ENCODE assay signal across 8 cellular contexts in the genomic region with DNA sequence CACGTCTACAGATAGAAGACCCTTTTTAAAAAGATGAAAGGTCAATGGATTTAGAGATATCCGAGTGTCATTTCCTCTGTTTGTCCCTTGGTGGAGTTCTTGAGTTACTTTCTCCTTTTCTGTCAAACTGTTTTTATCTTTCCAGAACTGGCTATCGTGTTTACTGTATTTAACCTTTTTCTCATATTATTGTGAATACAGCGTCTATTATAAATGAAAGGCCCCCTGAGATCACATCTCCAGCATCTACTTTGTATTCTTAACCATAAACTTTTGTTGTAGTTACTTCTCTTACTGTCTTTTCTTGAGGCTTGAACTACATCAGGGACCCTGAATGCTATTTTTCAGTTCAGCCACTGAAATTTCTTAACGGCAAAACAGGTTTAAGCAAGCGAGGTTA. TPM values are rescaled to one million over a fixed set of nuclear protein-coding genes. Genes with fewer than 3 reads are reported as not detected.
DNase-seq lines count a peak whose midpoint lies in the region; ATAC-seq and TF ChIP-seq lines count a peak whose summit lies in the region.

No MANE protein-coding gene starts in this region.

- H3K4me3 ChIP-seq in fibroblast of pulmonary artery (replicated peaks; ENCODE audit: low read depth, low read length) (peak overlapping the region; percentile 69), retinal pigment epithelial cell (ENCODE audit: low read length) (peak overlapping the region; percentile 92)

- DNase-seq in Ammon's horn (ENCODE audit: low spot score) (peak; percentile 35), SK-MEL-5 (ENCODE audit: low read depth, low spot score) (peak; percentile 67), fibroblast of pulmonary artery (ENCODE audit: low read depth) (peak; percentile 63), retinal pigment epithelial cell (ENCODE audit: low read depth) (no peak), middle frontal gyrus (ENCODE audit: extremely low spot score, low spot score) (no peak)
- DNase-seq in stimulated activated naive CD4-positive, alpha-beta T cell (lab: John Stamatoyannopoulos, UW) = no peak

- in situ Hi-C loops in SK-MEL-5 (cut with HindIII; ENCODE audit: low pct_unique_long_range_greater_than_20kb, low sequenced_read_pairs) = no loop called here

- TF ChIP-seq CTCF in fibroblast of pulmonary artery (IDR thresholded peaks at IDR 0.05; ENCODE audit: low read length, missing control alignments) = peak; percentile 58
- peak; percentile 59 for TF ChIP-seq CTCF in retinal pigment epithelial cell (conservative IDR thresholded peaks at IDR 0.05; ENCODE audit: low read depth, low read length)

- ATAC-seq in GM18867 (IDR thresholded peaks at IDR 0.05; ENCODE audit: unreplicated experiment) (peak; percentile 38), GM19324 (IDR thresholded peaks at IDR 0.05; ENCODE audit: low FRiP score, unreplicated experiment) (no peak)

RNA-seq across cellular contexts. Expression of a gene that starts 4.0 kb away (rescaled TPM):
- total RNA-seq in SK-MEL-5 (2014; rRNA removed; shearing (Covaris generic)) = 36.8 and 40.5 TPM in 2 replicates
- 53.0 and 70.2 TPM in 2 replicates for polyA plus RNA-seq in SK-MEL-5 (2015; cell fraction: cytosol; rRNA removed)
- 29.9 and 37.7 TPM in 2 replicates for polyA plus RNA-seq in SK-MEL-5 (2015; cell fraction: nucleus; rRNA removed)

Comparison
In these comparisons a context has a peak if more than half of its experiments do, and no peak if none do; other contexts are left out.
1. DNase-seq: peak in Ammon's horn (single experiment), SK-MEL-5 (single experiment) and fibroblast of pulmonary artery (single experiment); none in retinal pigment epithelial cell (single experiment), middle frontal gyrus (single experiment) and stimulated activated naive CD4-positive, alpha-beta T cell (0 of 6).